ENCODE assay signal across 8 cellular contexts in the genomic region with DNA sequence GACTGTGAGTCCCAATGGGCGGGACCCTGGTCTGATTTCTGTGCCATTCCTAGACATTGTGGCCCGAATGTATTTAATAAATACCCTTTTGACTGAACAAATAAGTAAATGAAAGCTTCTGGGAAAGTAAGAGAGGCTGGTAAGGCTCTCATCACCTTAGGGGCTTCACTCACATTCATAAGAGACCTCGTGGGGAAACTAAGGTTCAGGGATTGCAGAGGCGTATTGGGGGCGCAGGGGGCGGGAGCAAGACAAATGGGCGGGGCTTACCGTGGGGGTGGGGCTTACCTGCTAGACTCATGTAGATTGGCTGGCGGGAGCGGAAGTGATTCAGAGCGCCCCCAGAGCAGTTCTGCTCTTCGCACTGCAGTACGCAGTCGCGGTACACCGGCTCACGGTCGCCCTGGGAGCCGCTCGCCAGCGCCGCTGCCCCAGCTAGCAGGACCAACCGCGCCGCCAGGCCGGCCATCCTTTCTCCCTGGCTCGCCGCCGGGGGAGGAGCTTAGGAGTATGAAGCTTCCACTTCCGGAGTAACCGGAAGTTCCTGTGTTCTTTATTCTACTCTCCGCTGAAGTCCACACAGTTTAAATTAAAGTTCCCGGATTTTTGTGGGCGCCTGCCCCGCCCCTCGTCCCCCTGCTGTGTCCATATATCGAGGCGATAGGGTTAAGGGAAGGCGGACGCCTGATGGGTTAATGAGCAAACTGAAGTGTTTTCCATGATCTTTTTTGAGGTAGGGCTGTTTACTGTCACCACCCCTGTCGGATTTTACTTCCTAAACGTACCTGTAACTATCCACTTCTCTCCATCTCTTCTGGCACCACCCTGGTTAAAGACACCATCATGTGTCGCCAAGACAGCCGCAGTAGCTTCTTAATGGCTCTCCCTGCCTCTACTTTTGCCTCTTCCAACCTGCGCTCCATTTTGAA. TPM values are rescaled to one million over a fixed set of nuclear protein-coding genes. Genes with fewer than 3 reads are reported as not detected.
DNase-seq lines count a peak whose midpoint lies in the region; ATAC-seq, FAIRE-seq and TF ChIP-seq lines count a peak whose summit lies in the region.

A gene with protein sequence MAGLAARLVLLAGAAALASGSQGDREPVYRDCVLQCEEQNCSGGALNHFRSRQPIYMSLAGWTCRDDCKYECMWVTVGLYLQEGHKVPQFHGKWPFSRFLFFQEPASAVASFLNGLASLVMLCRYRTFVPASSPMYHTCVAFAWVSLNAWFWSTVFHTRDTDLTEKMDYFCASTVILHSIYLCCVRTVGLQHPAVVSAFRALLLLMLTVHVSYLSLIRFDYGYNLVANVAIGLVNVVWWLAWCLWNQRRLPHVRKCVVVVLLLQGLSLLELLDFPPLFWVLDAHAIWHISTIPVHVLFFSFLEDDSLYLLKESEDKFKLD (minus strand): TSS at position 512 of the 929 bp plus-strand sequence. CDS start 43 bp downstream, at position 469.

- no peak for TF ChIP-seq CTCF in kidney (IDR thresholded peaks at IDR 0.05; ENCODE audit: borderline replicate concordance, extremely low read depth, insufficient read depth)

- peak within 1 kb of the TSS; percentile 98 to 100 for H3K4me3 ChIP-seq in kidney (ENCODE audit: low read length in 2 of 2)

- H3K4me1 ChIP-seq in kidney (ENCODE audit: control insufficient read depth in 1 of 2, insufficient read depth in 1 of 2, low read depth in 1 of 2, low read length in 2 of 2): peaks cover 9 to 11% of the 10 kb centered on the region in 2 donors

- FAIRE-seq in kidney (lab: Jason Lieb, UNC): no peak

- intact Hi-C loops in kidney (cut with DNase I): no loop called here

- ATAC-seq in GM19025 (IDR thresholded peaks at IDR 0.05; ENCODE audit: low read depth, unreplicated experiment) (peak; percentile 93), HG03280 (IDR thresholded peaks at IDR 0.05; ENCODE audit: unreplicated experiment) (peak; percentile 88)
- ATAC-seq in activated CD4-positive, CD25-positive, alpha-beta regulatory T cell treated with anti-CD3 and anti-CD28 coated beads, Interleukin-2, amount 50 U/mL, for 24 hours: peak; percentile 91 to 94

- no peaks in the 10 kb centered on the region for H3K36me3 ChIP-seq in kidney (ENCODE audit: control insufficient read depth in 1 of 2, insufficient read depth in 2 of 2, low read length in 2 of 2)

- H3K9me3 ChIP-seq in kidney (ENCODE audit: control insufficient read depth in 1 of 2, low read length in 2 of 2): no peaks in the 10 kb centered on the region

- peak within 1 kb of the TSS; percentile 95 to 96 for H3K27ac ChIP-seq in kidney (ENCODE audit: low read depth in 2 of 2, low read length in 2 of 2)

- DNase-seq in AG20443 (ENCODE audit: low spot score) (peak; percentile 96), NCI-H345 (lab: John Stamatoyannopoulos, UW) (peak; percentile 95), cerebellar cortex (ENCODE audit: low spot score) (peak; percentile 96), kidney (peak; percentile 95)
- DNase-seq in stimulated activated CD4-positive, alpha-beta T cell treated with anti-CD3 and anti-CD28 coated beads, Interleukin-15, amount 100 ng/mL, for 1 hour (ENCODE audit: low read depth in 1 of 2, low spot score in 1 of 2): peak; percentile 55 to 62

- peak within 1 kb of the TSS; percentile 80 to 92 for H3K9ac ChIP-seq in kidney (ENCODE audit: low read length in 2 of 2)

RNA-seq across cellular contexts. Expression of the gene that starts here (rescaled TPM):
- 48.5 TPM for total RNA-seq in kidney
- 33.8 TPM for polyA plus RNA-seq in kidney (ENCODE audit: insufficient read depth, low read depth, low replicate concordance)

Comparison
In these comparisons a context has a peak if more than half of its experiments do, and no peak if none do; other contexts are left out.
1. Peak in every context shown above with its lines: DNase-seq, ATAC-seq, H3K4me3 ChIP-seq and H3K27ac ChIP-seq.